ENCODE assay signal across 14 cellular contexts in genomic region chr4:138239496-138239895, GRCh38. TPM values are rescaled to one million over a fixed set of nuclear protein-coding genes. Genes with fewer than 3 reads are reported as not detected.
DNase-seq lines count a peak whose midpoint lies in the region; ATAC-seq and TF ChIP-seq lines count a peak whose summit lies in the region.
"Had no signal": no experiment of that assay in that cellular context is flagged by ENCODE, and none has a peak within 500 bp of the region (broad histone marks: within the 10 kb centered on the region; RNA-seq: fewer than 3 reads in every experiment).

No MANE protein-coding gene starts in this region.

- H3F3A ChIP-seq in PC-9 (ENCODE audit: insufficient read depth, low read depth) = peaks cover 60% of the 10 kb centered on the region

- no peaks in the 10 kb centered on the region; the same call in 1 of the 2 replicates for H4K20me1 ChIP-seq in PC-9 (ENCODE audit: insufficient read depth)

- H3K4me1 ChIP-seq in PC-9 (replicated peaks; ENCODE audit: insufficient read depth) = peaks cover 51% of the 10 kb centered on the region
- H3K4me1 ChIP-seq: right atrium auricular region had no signal

- CTCF ChIA-PET in PC-9 (lab: Charles Lee) = no interaction called here
- CTCF ChIA-PET in T-cell (lab: Charles Lee) = no interaction called here

- peak overlapping the region; percentile 82 for H3K4me2 ChIP-seq in PC-9

- no peak for DNase-seq in stimulated activated naive CD8-positive, alpha-beta T cell treated with anti-CD3 and anti-CD28 coated beads, Interleukin-15, Interleukin-2, amounts not matched to agents 100 U/mL and 50 U/mL, for 24 hours
- no peak for DNase-seq in PC-9
- DNase-seq in fibroblast of villous mesenchyme (ENCODE audit: low read depth) = no peak
- DNase-seq in T-cell = no peak
- no peak for DNase-seq in NCI-H1417 treated with DMSO at 0.1 percent for 48 hours (lab: John Stamatoyannopoulos, UW)
- DNase-seq: activated T-cell treated with anti-CD3 and anti-CD28 coated beads, Interleukin-2, amount 50 U/mL, for 1 hour; foreskin melanocyte; lower lobe of right lung; MM.1S; NCI-H82 had no signal

- peaks cover 7% of the 10 kb centered on the region; the same call in 1 of the 2 replicates for H3K9me3 ChIP-seq in PC-9 (ENCODE audit: insufficient read depth, low read depth)
- H3K9me3 ChIP-seq: lower lobe of right lung, right atrium auricular region had no signal

- H3K27me3 Mint-ChIP-seq in stimulated activated naive CD8-positive, alpha-beta T cell treated with anti-CD3 and anti-CD28 coated beads, Interleukin-15, Interleukin-2, amounts not matched to agents 100 ng/mL and 50 ng/mL, for 24 hours = no peaks in the 10 kb centered on the region
- no peaks in the 10 kb centered on the region for H3K27me3 Mint-ChIP-seq in T-cell

- H3K27me3 ChIP-seq in PC-9 (ENCODE audit: insufficient read depth, low read depth) = no peaks in the 10 kb centered on the region
- H3K27me3 ChIP-seq: right atrium auricular region had no signal

- peak overlapping the region; percentile 100 for H3K27ac ChIP-seq in PC-9
- H3K27ac ChIP-seq: lower lobe of right lung, right atrium auricular region had no signal

- H3K79me2 ChIP-seq in PC-9 (ENCODE audit: low read depth) = peaks cover 71% of the 10 kb centered on the region

- POLR2A ChIA-PET in PC-9 (lab: Charles Lee; ENCODE audit: unreplicated experiment) = interaction anchor here (0.6 kb wide), 1 partner anchor 166 kb away, joined by 7 read pairs; no protein-coding TSS in a partner anchor
- POLR2A ChIA-PET in T-cell (lab: Charles Lee) = no interaction called here

- H3K9me2 ChIP-seq in PC-9 (ENCODE audit: insufficient read depth) = no peaks in the 10 kb centered on the region

- no peaks in the 10 kb centered on the region for H3K36me3 Mint-ChIP-seq in stimulated activated naive CD8-positive, alpha-beta T cell treated with anti-CD3 and anti-CD28 coated beads, Interleukin-15, Interleukin-2, amounts not matched to agents 100 ng/mL and 50 ng/mL, for 24 hours (ENCODE audit: low read depth)
- H3K36me3 Mint-ChIP-seq in T-cell = no peaks in the 10 kb centered on the region

- H3K4me3 ChIP-seq in PC-9 (peak overlapping the region; percentile 88), fibroblast of villous mesenchyme (ENCODE audit: low read depth, low read length) (peak overlapping the region; percentile 70)
- H3K4me3 ChIP-seq: lower lobe of right lung, right atrium auricular region had no signal

- intact Hi-C loops in PC-9 (cut with micrococcal nuclease; ENCODE audit: unreplicated experiment) = loop anchor here (5.0 kb wide), 2 partner anchors 443 to 658 kb away; no protein-coding TSS in a partner anchor

- no TSS peak for BruUV-seq in PC-9 (replicated peaks; lab: Mats Ljungman, UMichigan)

- H3K4me3 Mint-ChIP-seq in stimulated activated naive CD8-positive, alpha-beta T cell treated with anti-CD3 and anti-CD28 coated beads, Interleukin-15, Interleukin-2, amounts not matched to agents 100 ng/mL and 50 ng/mL, for 24 hours = peak overlapping the region; percentile 49
- H3K4me3 Mint-ChIP-seq in T-cell = no peak overlapping the region

- no peak overlapping the region for H2AFZ ChIP-seq in PC-9

- TF ChIP-seq CTCF in PC-9 (conservative IDR thresholded peaks at IDR 0.05) (no peak), fibroblast of villous mesenchyme (IDR thresholded peaks at IDR 0.05; ENCODE audit: insufficient read depth, low read depth, low read length) (no peak)

- no peaks in the 10 kb centered on the region for H3K9me3 Mint-ChIP-seq in stimulated activated naive CD8-positive, alpha-beta T cell treated with anti-CD3 and anti-CD28 coated beads, Interleukin-15, Interleukin-2, amounts not matched to agents 100 ng/mL and 50 ng/mL, for 24 hours
- peaks cover 0 to 5% (median 0%) of the 10 kb centered on the region in 3 donors for H3K9me3 Mint-ChIP-seq in T-cell

- peaks cover 40% of the 10 kb centered on the region for H3K36me3 ChIP-seq in PC-9 (ENCODE audit: low read depth)
- H3K36me3 ChIP-seq: lower lobe of right lung, right atrium auricular region had no signal

- H3K27ac Mint-ChIP-seq in stimulated activated naive CD8-positive, alpha-beta T cell treated with anti-CD3 and anti-CD28 coated beads, Interleukin-15, Interleukin-2, amounts not matched to agents 100 ng/mL and 50 ng/mL, for 24 hours = no peak overlapping the region
- no peak overlapping the region for H3K27ac Mint-ChIP-seq in T-cell

- H3K4me1 Mint-ChIP-seq in stimulated activated naive CD8-positive, alpha-beta T cell treated with anti-CD3 and anti-CD28 coated beads, Interleukin-15, Interleukin-2, amounts not matched to agents 100 ng/mL and 50 ng/mL, for 24 hours (ENCODE audit: low read depth) = peaks cover 34% of the 10 kb centered on the region
- peaks cover 10 to 15% (median 15%) of the 10 kb centered on the region in 3 donors for H3K4me1 Mint-ChIP-seq in T-cell

- no peak for ATAC-seq in stimulated activated naive CD8-positive, alpha-beta T cell treated with anti-CD3 and anti-CD28 coated beads, Interleukin-15, Interleukin-2, amounts not matched to agents 100 U/mL and 50 U/mL, for 24 hours
- ATAC-seq in HG02981 (IDR thresholded peaks at IDR 0.05; ENCODE audit: unreplicated experiment) = no peak
- no peak for ATAC-seq in T-cell (replicated peaks in 1 of 4)
- ATAC-seq in HG03469 (IDR thresholded peaks at IDR 0.05; ENCODE audit: unreplicated experiment) = no peak

RNA-seq across cellular contexts. Expression of gene SLC7A11, which starts 2.7 kb away (rescaled TPM):
- 110 and 187 TPM in 2 replicates for total RNA-seq in PC-9 (2021)
- 74.1 and 94.1 TPM in 2 replicates for total RNA-seq in fibroblast of villous mesenchyme
- under 1 TPM; 0.05 to 0.44 (median 0.30) TPM for total RNA-seq in T-cell

Comparison
In these comparisons a context has a peak if more than half of its experiments do, and no peak if none do; other contexts are left out.
1. RNA of gene SLC7A11, which starts 2.7 kb away (total RNA-seq): 110 to 187 TPM in PC-9 and 74.1 to 94.1 TPM in fibroblast of villous mesenchyme; 0.05 to 0.44 TPM in T-cell; every median in the first group is over 10 times any median in the second.